Comparison of ENCODE assay signal across 29 cellular contexts in the genomic region with DNA sequence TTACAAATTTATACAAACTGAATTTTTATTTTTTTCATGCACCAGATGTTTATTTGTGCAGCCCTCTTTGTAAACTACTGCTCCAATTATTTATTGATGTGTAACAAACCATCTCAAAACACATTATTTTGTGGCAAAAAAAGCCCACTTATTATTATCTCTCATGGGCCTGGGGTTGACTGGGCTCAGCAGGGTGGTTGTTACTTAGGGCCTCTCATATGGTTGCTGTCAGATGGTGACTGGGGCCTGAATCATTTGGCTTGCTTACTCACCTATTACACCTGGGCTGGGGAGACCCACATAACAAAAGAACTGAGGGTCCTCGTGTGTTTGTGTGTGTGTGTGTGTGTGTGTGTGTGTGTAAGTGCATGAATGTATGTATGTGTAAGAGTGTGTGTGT.
"Had no signal": no experiment of that assay in that cellular context is flagged by ENCODE, and none has a peak within 500 bp of the region (broad histone marks: within the 10 kb centered on the region; RNA-seq: fewer than 3 reads in every experiment).

No MANE protein-coding gene starts in this region.

- H3K4me3 Mint-ChIP-seq: stimulated activated effector memory CD8-positive, alpha-beta T cell treated with anti-CD3 and anti-CD28 coated beads, Interleukin-12 subunit alpha, Interleukin-12 subunit beta, amount 100 ng/mL, for 72 hours; stimulated activated memory B cell treated with anti-CD40 and anti-IgM and Interleukin-4, amounts not matched to agents 10 μg/mL and 1 μg/mL and 100 μg/mL, for 72 hours; stimulated activated naive B cell treated with anti-CD40 and anti-IgM and Interleukin-4, amounts not matched to agents 10 μg/mL and 1 μg/mL and 100 μg/mL, for 72 hours; stimulated activated naive CD8-positive, alpha-beta T cell treated with anti-CD3 and anti-CD28 coated beads, Interleukin-15, amount 100 ng/mL, for 72 hours; stimulated activated naive CD8-positive, alpha-beta T cell treated with anti-CD3 and anti-CD28 coated beads, Interleukin-15, Interleukin-2, amounts not matched to agents 100 ng/mL and 50 ng/mL, for 24 hours; type B pancreatic cell had no signal

- H3K36me3 ChIP-seq: stomach, suprapubic skin, thoracic aorta, thyroid gland, tibial artery, tibial nerve, transverse colon, upper lobe of left lung, upper lobe of right lung, uterus, vagina had no signal

- H3K9me3 ChIP-seq: suprapubic skin, testis, thoracic aorta, thyroid gland, tibial artery, upper lobe of left lung, upper lobe of right lung, uterus, vagina had no signal

- H3K9me3 Mint-ChIP-seq: stimulated activated effector memory CD8-positive, alpha-beta T cell treated with anti-CD3 and anti-CD28 coated beads, Interleukin-12 subunit alpha, Interleukin-12 subunit beta, amount 100 ng/mL, for 72 hours; type B pancreatic cell had no signal

- H3K27ac ChIP-seq: stomach, suprapubic skin, testis, thoracic aorta, thyroid gland, tibial artery, tibial nerve, transverse colon, upper lobe of left lung, upper lobe of right lung, uterus, vagina had no signal

- H3K36me3 Mint-ChIP-seq: stimulated activated effector memory CD8-positive, alpha-beta T cell treated with anti-CD3 and anti-CD28 coated beads, Interleukin-12 subunit alpha, Interleukin-12 subunit beta, amount 100 ng/mL, for 72 hours; stimulated activated memory B cell treated with anti-CD40 and anti-IgM and Interleukin-4, amounts not matched to agents 10 μg/mL and 1 μg/mL and 100 μg/mL, for 72 hours; stimulated activated naive B cell treated with anti-CD40 and anti-IgM and Interleukin-4, amounts not matched to agents 10 μg/mL and 1 μg/mL and 100 μg/mL, for 72 hours; type B pancreatic cell had no signal

- H3K4me1 ChIP-seq: stomach, suprapubic skin, testis, thyroid gland, tibial artery, tibial nerve, transverse colon, upper lobe of left lung, upper lobe of right lung, uterus had no signal

- ATAC-seq: stimulated activated effector memory CD8-positive, alpha-beta T cell treated with anti-CD3 and anti-CD28 coated beads, Interleukin-12 subunit alpha, Interleukin-12 subunit beta, amount 100 ng/mL, for 72 hours; stimulated activated memory B cell treated with anti-CD40 and anti-IgM and Interleukin-4, amounts not matched to agents 10 μg/mL and 1 μg/mL and 100 μg/mL, for 72 hours; stimulated activated naive B cell treated with anti-CD40 and anti-IgM and Interleukin-4, amounts not matched to agents 10 μg/mL and 1 μg/mL and 100 μg/mL, for 72 hours; stimulated activated naive CD8-positive, alpha-beta T cell treated with anti-CD3 and anti-CD28 coated beads, Interleukin-15, amount 100 ng/mL, for 72 hours; stimulated activated naive CD8-positive, alpha-beta T cell treated with anti-CD3 and anti-CD28 coated beads, Interleukin-15, Interleukin-2, amounts not matched to agents 100 U/mL and 50 U/mL, for 24 hours; upper lobe of right lung had no signal

- DNase-seq: stimulated activated CD4-positive, alpha-beta T cell treated with anti-CD3 and anti-CD28 coated beads, Interleukin-2, amount 100 ng/mL, for 48 hours; stimulated activated CD4-positive, alpha-beta T cell treated with anti-CD3 and anti-CD28 coated beads, Interleukin-4, amount 100 ng/mL, for 1 hour; stimulated activated CD4-positive, alpha-beta T cell treated with anti-CD3 and anti-CD28 coated beads, Interleukin-4, amount 100 ng/mL, for 24 hours; stimulated activated CD4-positive, alpha-beta T cell treated with anti-CD3 and anti-CD28 coated beads, Interleukin-4, amount 100 ng/mL, for 4 hours; stimulated activated CD8-positive, alpha-beta memory T cell treated with anti-CD3 and anti-CD28 coated beads, Interleukin-4, amount 100 ng/mL, for 48 hours; stimulated activated naive B cell treated with anti-CD40 and anti-IgM and Interleukin-4, amounts not matched to agents 10 μg/mL and 1 μg/mL and 100 μg/mL, for 72 hours; stimulated activated naive CD4-positive, alpha-beta T cell; stimulated activated naive CD4-positive, alpha-beta T cell treated with Interleukin-2 at 50 U/mL for 16 hours; stimulated activated naive CD8-positive, alpha-beta T cell treated with anti-CD3 and anti-CD28 coated beads, Interleukin-15, amount 100 ng/mL, for 72 hours; stimulated activated naive CD8-positive, alpha-beta T cell treated with anti-CD3 and anti-CD28 coated beads, Interleukin-15, Interleukin-2, amounts not matched to agents 100 U/mL and 50 U/mL, for 24 hours; stomach; substantia nigra; testis; thyroid gland; tibial artery; transverse colon; trophoblast cell; upper lobe of left lung; upper lobe of right lung; uterus had no signal

- H3K27me3 ChIP-seq: stomach, suprapubic skin, testis, thyroid gland, tibial artery, tibial nerve, transverse colon, upper lobe of left lung, upper lobe of right lung, uterus, vagina had no signal

- H3K4me1 Mint-ChIP-seq: stimulated activated effector memory CD8-positive, alpha-beta T cell treated with anti-CD3 and anti-CD28 coated beads, Interleukin-12 subunit alpha, Interleukin-12 subunit beta, amount 100 ng/mL, for 72 hours; stimulated activated memory B cell treated with anti-CD40 and anti-IgM and Interleukin-4, amounts not matched to agents 10 μg/mL and 1 μg/mL and 100 μg/mL, for 72 hours; stimulated activated naive B cell treated with anti-CD40 and anti-IgM and Interleukin-4, amounts not matched to agents 10 μg/mL and 1 μg/mL and 100 μg/mL, for 72 hours; stimulated activated naive CD8-positive, alpha-beta T cell treated with anti-CD3 and anti-CD28 coated beads, Interleukin-15, amount 100 ng/mL, for 72 hours had no signal

- FAIRE-seq: urothelium cell line had no signal

- H3K27me3 Mint-ChIP-seq: stimulated activated memory B cell treated with anti-CD40 and anti-IgM and Interleukin-4, amounts not matched to agents 10 μg/mL and 1 μg/mL and 100 μg/mL, for 72 hours; stimulated activated naive B cell treated with anti-CD40 and anti-IgM and Interleukin-4, amounts not matched to agents 10 μg/mL and 1 μg/mL and 100 μg/mL, for 72 hours; stimulated activated naive CD8-positive, alpha-beta T cell treated with anti-CD3 and anti-CD28 coated beads, Interleukin-15, amount 100 ng/mL, for 72 hours; stimulated activated naive CD8-positive, alpha-beta T cell treated with anti-CD3 and anti-CD28 coated beads, Interleukin-15, Interleukin-2, amounts not matched to agents 100 ng/mL and 50 ng/mL, for 24 hours; type B pancreatic cell had no signal

- H3K27ac Mint-ChIP-seq: stimulated activated effector memory CD8-positive, alpha-beta T cell treated with anti-CD3 and anti-CD28 coated beads, Interleukin-12 subunit alpha, Interleukin-12 subunit beta, amount 100 ng/mL, for 72 hours; stimulated activated memory B cell treated with anti-CD40 and anti-IgM and Interleukin-4, amounts not matched to agents 10 μg/mL and 1 μg/mL and 100 μg/mL, for 72 hours; stimulated activated naive B cell treated with anti-CD40 and anti-IgM and Interleukin-4, amounts not matched to agents 10 μg/mL and 1 μg/mL and 100 μg/mL, for 72 hours; stimulated activated naive CD8-positive, alpha-beta T cell treated with anti-CD3 and anti-CD28 coated beads, Interleukin-15, amount 100 ng/mL, for 72 hours; stimulated activated naive CD8-positive, alpha-beta T cell treated with anti-CD3 and anti-CD28 coated beads, Interleukin-15, Interleukin-2, amounts not matched to agents 100 ng/mL and 50 ng/mL, for 24 hours; type B pancreatic cell had no signal

- H3K4me3 ChIP-seq: stomach, suprapubic skin, testis, thoracic aorta, thyroid gland, tibial artery, tibial nerve, transverse colon, upper lobe of left lung, upper lobe of right lung, uterus, vagina had no signal
